Comparison of ENCODE assay signal across 16 cellular contexts in genomic region chr10:43393606-43394360, GRCh38. TPM values are rescaled to one million over a fixed set of nuclear protein-coding genes. Genes with fewer than 3 reads are reported as not detected.
DNase-seq lines count a peak whose midpoint lies in the region; ATAC-seq and TF ChIP-seq lines count a peak whose summit lies in the region.
"Had no signal": no experiment of that assay in that cellular context is flagged by ENCODE, and none has a peak within 500 bp of the region (broad histone marks: within the 10 kb centered on the region; RNA-seq: fewer than 3 reads in every experiment).

No MANE protein-coding gene starts in this region.

- H3K4me2 ChIP-seq in HCT116 (ENCODE audit: low read length) = no peak overlapping the region

- intact Hi-C loops in HCT116 (cut with micrococcal nuclease) = no loop called here
- intact Hi-C loops in left lung (cut with DNase I) = no loop called here

- peaks cover 35% of the 10 kb centered on the region; the same call in 1 of the 2 replicates for H4K20me1 ChIP-seq in HCT116 (ENCODE audit: insufficient read depth)

- RAD21 ChIA-PET in HCT116 (lab: Charles Lee; ENCODE audit: low non-redundant PET in 1 of 2, low total read pairs in 2 of 2, uncharacterized antibody in 2 of 2, unreplicated experiment in 2 of 2) = no interaction called here

- CTCF ChIA-PET in HCT116 (lab: Charles Lee) (no interaction called here), HEK293T (lab: Yijun Ruan, JAX) (no interaction called here)

- no peak for ATAC-seq in CD4-positive, CD25-positive, alpha-beta regulatory T cell (ENCODE audit: low read depth in 2 of 2)
- ATAC-seq in HCT116 (no peak), left lung (no peak), HG03097 (IDR thresholded peaks at IDR 0.05; ENCODE audit: low FRiP score, unreplicated experiment) (no peak)

- no peaks in the 10 kb centered on the region for H3K27me3 Mint-ChIP-seq in CD4-positive, CD25-positive, alpha-beta regulatory T cell

- peaks cover 60% of the 10 kb centered on the region for H3K36me3 ChIP-seq in CD4-positive, CD25-positive, alpha-beta regulatory T cell (ENCODE audit: control insufficient read depth, insufficient read depth, low read length)
- H3K36me3 ChIP-seq in HCT116 (ENCODE audit: control insufficient read depth in 1 of 2, insufficient read depth in 2 of 2, low read length in 2 of 2) (peaks cover 40 to 79% of the 10 kb centered on the region in 2 experiments), WERI-Rb-1 (peaks cover 82% of the 10 kb centered on the region), left lung (peaks cover 0 to 60% of the 10 kb centered on the region in 2 donors)

- peak overlapping the region; percentile 97 for H3K27ac ChIP-seq in CD4-positive, CD25-positive, alpha-beta regulatory T cell (ENCODE audit: insufficient read depth, low read length, poor library complexity, severe bottlenecking)
- peak overlapping the region; percentile 96; the same call in 1 of the 2 replicates for H3K27ac ChIP-seq in HCT116 (ENCODE audit: low read depth, low read length)
- H3K27ac ChIP-seq in WERI-Rb-1 = peak overlapping the region; percentile 98
- peak overlapping the region; percentile 29 to 74 for H3K27ac ChIP-seq in left lung

- BruUV-seq in HCT116 (replicated peaks; lab: Mats Ljungman, UMichigan) = no TSS peak

- peaks cover 36% of the 10 kb centered on the region for H3K36me3 Mint-ChIP-seq in CD4-positive, CD25-positive, alpha-beta regulatory T cell

- peaks cover 21 to 86% (median 63%) of the 10 kb centered on the region in 4 donors for H3K4me1 Mint-ChIP-seq in CD4-positive, CD25-positive, alpha-beta regulatory T cell

- no peak for TF ChIP-seq CTCF in HCT116 (IDR thresholded peaks at IDR 0.05 in 2 of 3, conservative IDR thresholded peaks at IDR 0.05 in 1 of 3; ENCODE audit: borderline replicate concordance in 1 of 3, insufficient read depth in 1 of 3, low read depth in 2 of 3, low read length in 2 of 3)
- TF ChIP-seq CTCF in WERI-Rb-1 (IDR thresholded peaks at IDR 0.05; ENCODE audit: low read depth, low read length) = no peak
- no peak for TF ChIP-seq CTCF in left lung (IDR thresholded peaks at IDR 0.05)

- peaks cover 99% of the 10 kb centered on the region for H3K79me2 ChIP-seq in HCT116 (ENCODE audit: insufficient read depth, low read length)

- H3K4me3 Mint-ChIP-seq in CD4-positive, CD25-positive, alpha-beta regulatory T cell = peak overlapping the region in 1 of 4 donors; percentile 97

- H3K4me1 ChIP-seq in CD4-positive, CD25-positive, alpha-beta regulatory T cell (ENCODE audit: control insufficient read depth, insufficient read depth, low read length, poor library complexity, severe bottlenecking) = peaks cover 73% of the 10 kb centered on the region
- H3K4me1 ChIP-seq in HCT116 (ENCODE audit: control insufficient read depth in 1 of 2, insufficient read depth in 2 of 2, low read length in 2 of 2) (peaks cover 9 to 37% of the 10 kb centered on the region in 2 experiments), left lung (peaks cover 17 to 61% of the 10 kb centered on the region in 2 donors)

- peak overlapping the region; percentile 22 to 97 (median 77) for H3K27ac Mint-ChIP-seq in CD4-positive, CD25-positive, alpha-beta regulatory T cell

- no peak for DNase-seq in CD4-positive, CD25-positive, alpha-beta regulatory T cell
- DNase-seq in HCT116 (ENCODE audit: low read depth, low spot score) (no peak), WERI-Rb-1 (peak; percentile 60), left lung (peak in 1 of 2 donors; percentile 25), NCI-H1436 treated with DMSO at 0.1 percent for 48 hours (lab: John Stamatoyannopoulos, UW) (no peak), NCI-H1048 (lab: John Stamatoyannopoulos, UW) (no peak), HEK293T (ENCODE audit: extremely low spot score) (no peak)
- DNase-seq: activated gamma-delta T cell treated with Interleukin-2 at 50 U/mL for 16 hours; MG63; midbrain; NCI-H526 treated with DMSO at 0.1 percent for 48 hours; stimulated activated CD8-positive, alpha-beta memory T cell treated with anti-CD3 and anti-CD28 coated beads, Interleukin-4, amount 100 ng/mL, for 48 hours had no signal

- no peaks in the 10 kb centered on the region for H3K9me3 Mint-ChIP-seq in CD4-positive, CD25-positive, alpha-beta regulatory T cell

- TF ChIP-seq RAD21 in HCT116 (IDR thresholded peaks at IDR 0.05; ENCODE audit: low read depth) = no peak

- H3K9me2 ChIP-seq in HCT116 (ENCODE audit: insufficient read depth) = no peaks in the 10 kb centered on the region

- no peaks in the 10 kb centered on the region for H3K27me3 ChIP-seq in CD4-positive, CD25-positive, alpha-beta regulatory T cell (ENCODE audit: control insufficient read depth, insufficient read depth, low read length)
- H3K27me3 ChIP-seq in HCT116 (ENCODE audit: insufficient read depth, low read length) = no peaks in the 10 kb centered on the region
- H3K27me3 ChIP-seq in WERI-Rb-1 (ENCODE audit: insufficient read depth, low read depth, severe bottlenecking) = no peaks in the 10 kb centered on the region
- H3K27me3 ChIP-seq in left lung = no peaks in the 10 kb centered on the region
- H3K27me3 ChIP-seq: dorsolateral prefrontal cortex, MG63 had no signal

- no peak overlapping the region for H2AFZ ChIP-seq in HCT116 (ENCODE audit: low read depth, low read length, poor library complexity, severe bottlenecking)

- H3K4me3 ChIP-seq in CD4-positive, CD25-positive, alpha-beta regulatory T cell (ENCODE audit: low read depth, low read length) = peak overlapping the region; percentile 53
- H3K4me3 ChIP-seq in HCT116 (replicated peaks in 1 of 2; ENCODE audit: low read depth in 1 of 2, low read length in 2 of 2) (no peak overlapping the region), WERI-Rb-1 (ENCODE audit: low read depth, low read length) (peak overlapping the region; percentile 81), left lung (no peak overlapping the region)
- H3K4me3 ChIP-seq: dorsolateral prefrontal cortex, MG63 had no signal

- H3K9me3 ChIP-seq in CD4-positive, CD25-positive, alpha-beta regulatory T cell (ENCODE audit: control insufficient read depth in 2 of 2, low read length in 2 of 2) = no peaks in the 10 kb centered on the region
- no peaks in the 10 kb centered on the region for H3K9me3 ChIP-seq in HCT116 (ENCODE audit: control insufficient read depth in 1 of 2, insufficient read depth in 1 of 2, low read depth in 1 of 2, low read length in 2 of 2)
- H3K9me3 ChIP-seq in WERI-Rb-1 (ENCODE audit: severe bottlenecking) = no peaks in the 10 kb centered on the region
- no peaks in the 10 kb centered on the region for H3K9me3 ChIP-seq in left lung
- H3K9me3 ChIP-seq: MG63 had no signal

- H3K9ac ChIP-seq in HCT116 (ENCODE audit: low read length) = 0 out of 2 replicates have a peak overlapping the region, but pooled peaks have one; percentile 29

- no peak for TF ChIP-seq POLR2A in HCT116 (IDR thresholded peaks at IDR 0.05; ENCODE audit: borderline replicate concordance, extremely low read depth, insufficient read depth, insufficient read length)

- POLR2A ChIA-PET in HCT116 (lab: Charles Lee) (no interaction called here), HEK293T (lab: Yijun Ruan, JAX) (no interaction called here)

TF ChIP-seq in HCT116, 20 proteins besides CTCF, POLR2A, EP300 and RAD21 (continues in another document):
- TF ChIP-seq ELF1 (IDR thresholded peaks at IDR 0.05; ENCODE audit: borderline replicate concordance, low read depth) (no peak), SIN3A (IDR thresholded peaks at IDR 0.05; ENCODE audit: low read depth) (no peak), ATF3 (IDR thresholded peaks at IDR 0.05) (no peak), JUND (IDR thresholded peaks at IDR 0.05) (no peak), MAX (IDR thresholded peaks at IDR 0.05) (no peak), CBX3 (IDR thresholded peaks at IDR 0.05; ENCODE audit: low read depth) (no peak), FOSL1 (IDR thresholded peaks at IDR 0.05; ENCODE audit: low read depth) (no peak), YY1 (IDR thresholded peaks at IDR 0.05; ENCODE audit: extremely low read depth, insufficient replicate concordance, low read depth, low read length) (no peak)

TF ChIP-seq in HEK293T, 16 proteins besides CTCF, POLR2A, EP300 and RAD21:
- TF ChIP-seq, protein P1, sequence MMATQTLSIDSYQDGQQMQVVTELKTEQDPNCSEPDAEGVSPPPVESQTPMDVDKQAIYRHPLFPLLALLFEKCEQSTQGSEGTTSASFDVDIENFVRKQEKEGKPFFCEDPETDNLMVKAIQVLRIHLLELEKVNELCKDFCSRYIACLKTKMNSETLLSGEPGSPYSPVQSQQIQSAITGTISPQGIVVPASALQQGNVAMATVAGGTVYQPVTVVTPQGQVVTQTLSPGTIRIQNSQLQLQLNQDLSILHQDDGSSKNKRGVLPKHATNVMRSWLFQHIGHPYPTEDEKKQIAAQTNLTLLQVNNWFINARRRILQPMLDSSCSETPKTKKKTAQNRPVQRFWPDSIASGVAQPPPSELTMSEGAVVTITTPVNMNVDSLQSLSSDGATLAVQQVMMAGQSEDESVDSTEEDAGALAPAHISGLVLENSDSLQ (IDR thresholded peaks at IDR 0.05) = no peak
- no peak for TF ChIP-seq SUZ12 (IDR thresholded peaks at IDR 0.05)
- no peak for TF ChIP-seq ARNT (IDR thresholded peaks at IDR 0.05)
- no peak for TF ChIP-seq BHLHE40 (IDR thresholded peaks at IDR 0.05; ENCODE audit: borderline replicate concordance)
- TF ChIP-seq L3MBTL2 (conservative IDR thresholded peaks at IDR 0.05) = no peak

RNA-seq across cellular contexts. Expression of gene HNRNPF, which starts 15.2 kb away (rescaled TPM):
- total RNA-seq in CD4-positive, CD25-positive, alpha-beta regulatory T cell = 143 TPM
- 100 to 1,000 TPM; 293 to 350 (median 323) TPM for polyA plus RNA-seq in CD4-positive, CD25-positive, alpha-beta regulatory T cell
- 333 TPM for total RNA-seq in HCT116 (2021; ENCODE audit: unreplicated experiment)
- polyA plus RNA-seq in HCT116 (2012) = 197 and 213 TPM in 2 replicates
- total RNA-seq in left lung = 100 to 1,000 TPM; 161 to 230 TPM

RNA-seq across cellular contexts. Expression of gene FXYD4, which starts 22.3 kb away (rescaled TPM):
- not detected for total RNA-seq in CD4-positive, CD25-positive, alpha-beta regulatory T cell
- not detected for polyA plus RNA-seq in CD4-positive, CD25-positive, alpha-beta regulatory T cell
- total RNA-seq in HCT116 (2021; ENCODE audit: unreplicated experiment) = 0.71 TPM
- 2.2 and 3.4 TPM in 2 replicates for polyA plus RNA-seq in HCT116 (2012)
- 1 to 10 TPM; 1.0 to 6.0 TPM for total RNA-seq in left lung
- total RNA-seq: glomerular endothelial cell, skeletal muscle tissue had no signal

RNA-seq across cellular contexts. Expression of gene ZNF487, which starts 43.1 kb away (rescaled TPM):
- total RNA-seq in CD4-positive, CD25-positive, alpha-beta regulatory T cell = 6.2 TPM
- 1 to 10 TPM; 2.5 to 6.5 (median 4.2) TPM for polyA plus RNA-seq in CD4-positive, CD25-positive, alpha-beta regulatory T cell
- 4.0 TPM for total RNA-seq in HCT116 (2021; ENCODE audit: unreplicated experiment)
- polyA plus RNA-seq in HCT116 (2012) = 2.7 and 3.4 TPM in 2 replicates
- total RNA-seq in left lung = 1 to 10 TPM; 4.4 to 4.7 TPM

Comparison
In these comparisons a context has a peak if more than half of its experiments do, and no peak if none do; other contexts are left out.
1. H3K4me3 ChIP-seq: peak in CD4-positive, CD25-positive, alpha-beta regulatory T cell (single experiment) and WERI-Rb-1 (single experiment); none in HCT116 (0 of 2) and left lung (0 of 2).
2. Peak in every context shown above with its lines, with median percentiles within 50 percentile points of each other: H3K27ac ChIP-seq.